ENCODE assay signal across 1 cellular context in genomic region chr17:40026816-40027613, GRCh38.
TF ChIP-seq lines count a peak whose summit lies in the region.

No MANE protein-coding gene starts in this region.

TF ChIP-seq in HEK293, 187 proteins besides CTCF, POLR2A, EP300 and RAD21 (continued from another document):
- TF ChIP-seq, protein P1, sequence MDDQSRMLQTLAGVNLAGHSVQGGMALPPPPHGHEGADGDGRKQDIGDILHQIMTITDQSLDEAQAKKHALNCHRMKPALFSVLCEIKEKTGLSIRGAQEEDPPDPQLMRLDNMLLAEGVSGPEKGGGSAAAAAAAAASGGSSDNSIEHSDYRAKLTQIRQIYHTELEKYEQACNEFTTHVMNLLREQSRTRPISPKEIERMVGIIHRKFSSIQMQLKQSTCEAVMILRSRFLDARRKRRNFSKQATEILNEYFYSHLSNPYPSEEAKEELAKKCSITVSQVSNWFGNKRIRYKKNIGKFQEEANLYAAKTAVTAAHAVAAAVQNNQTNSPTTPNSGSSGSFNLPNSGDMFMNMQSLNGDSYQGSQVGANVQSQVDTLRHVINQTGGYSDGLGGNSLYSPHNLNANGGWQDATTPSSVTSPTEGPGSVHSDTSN (CRISPR knock-in tag; IDR thresholded peaks at IDR 0.05) = peak; percentile 78; the same call in 1 of the 2 replicates
- TF ChIP-seq ZNF2 (tag by site-specific recombination; IDR thresholded peaks at IDR 0.05) (0 out of 2 replicates have a peak, but pooled peaks have one; percentile 26), ZNF701 (tag by site-specific recombination; IDR thresholded peaks at IDR 0.05) (no peak), ZFHX2 (tag by site-specific recombination; conservative IDR thresholded peaks at IDR 0.05) (no peak), ZBTB8A (tag by site-specific recombination; IDR thresholded peaks at IDR 0.05) (peak; percentile 41; the same call in 1 of the 2 replicates), ZNF530 (tag by site-specific recombination; IDR thresholded peaks at IDR 0.05; ENCODE audit: low read depth) (no peak), GLIS2 (tag by site-specific recombination; IDR thresholded peaks at IDR 0.05) (no peak), MYNN (tag by site-specific recombination; IDR thresholded peaks at IDR 0.05; ENCODE audit: borderline replicate concordance) (no peak), ZBTB26 (tag by site-specific recombination; optimal IDR thresholded peaks at IDR 0.05) (peak; percentile 15)
- TF ChIP-seq, protein P2, sequence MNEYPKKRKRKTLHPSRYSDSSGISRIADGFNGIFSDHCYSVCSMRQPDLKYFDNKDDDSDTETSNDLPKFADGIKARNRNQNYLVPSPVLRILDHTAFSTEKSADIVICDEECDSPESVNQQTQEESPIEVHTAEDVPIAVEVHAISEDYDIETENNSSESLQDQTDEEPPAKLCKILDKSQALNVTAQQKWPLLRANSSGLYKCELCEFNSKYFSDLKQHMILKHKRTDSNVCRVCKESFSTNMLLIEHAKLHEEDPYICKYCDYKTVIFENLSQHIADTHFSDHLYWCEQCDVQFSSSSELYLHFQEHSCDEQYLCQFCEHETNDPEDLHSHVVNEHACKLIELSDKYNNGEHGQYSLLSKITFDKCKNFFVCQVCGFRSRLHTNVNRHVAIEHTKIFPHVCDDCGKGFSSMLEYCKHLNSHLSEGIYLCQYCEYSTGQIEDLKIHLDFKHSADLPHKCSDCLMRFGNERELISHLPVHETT (tag by site-specific recombination; IDR thresholded peaks at IDR 0.05) = 0 out of 2 replicates have a peak, but pooled peaks have one; percentile 22
